Comparison of ENCODE assay signal across 21 cellular contexts in the genomic region with DNA sequence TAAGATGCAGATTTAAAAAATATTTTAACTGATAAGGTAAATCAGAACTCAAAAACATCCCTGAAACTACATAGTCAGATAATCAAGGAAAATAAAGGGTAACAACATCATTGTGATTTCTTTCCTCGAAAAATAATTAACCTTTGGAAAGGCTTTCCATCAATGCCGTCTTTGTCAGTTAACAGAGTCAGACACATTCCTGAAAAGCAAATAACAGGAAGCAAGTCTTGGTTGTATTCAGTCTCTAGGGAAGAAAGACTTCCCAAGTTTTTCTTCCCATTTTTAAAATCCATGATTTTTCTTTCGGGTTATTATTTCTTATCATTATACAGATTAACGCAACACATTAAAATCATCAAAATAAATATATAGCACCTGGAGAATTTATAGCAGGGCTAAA.
"Had no signal": no experiment of that assay in that cellular context is flagged by ENCODE, and none has a peak within 500 bp of the region (broad histone marks: within the 10 kb centered on the region; RNA-seq: fewer than 3 reads in every experiment).

No MANE protein-coding gene starts in this region.

- H3K4me1 Mint-ChIP-seq: naive thymus-derived CD8-positive, alpha-beta T cell; stimulated activated naive B cell treated with anti-CD40 and anti-IgM and Interleukin-4, amounts not matched to agents 10 μg/mL and 1 μg/mL and 100 μg/mL, for 72 hours; stimulated activated naive CD8-positive, alpha-beta T cell treated with anti-CD3 and anti-CD28 coated beads, Interleukin-15, amount 100 ng/mL, for 72 hours had no signal

- DNase-seq: colonic mucosa; dermis blood vessel endothelial cell; erythroblast; foreskin keratinocyte; head of caudate nucleus; kidney; mammary epithelial cell; mucosa of descending colon; naive thymus-derived CD8-positive, alpha-beta T cell; occipital lobe; pancreas; retina; spleen; stimulated activated CD4-positive, alpha-beta T cell treated with anti-CD3 and anti-CD28 coated beads, Interleukin-15, amount 100 ng/mL, for 24 hours; stimulated activated CD4-positive, alpha-beta T cell treated with anti-CD3 and anti-CD28 coated beads, Interleukin-1b, Interleukin-23, amount 100 ng/mL, for 48 hours; stimulated activated CD4-positive, alpha-beta T cell treated with anti-CD3 and anti-CD28 coated beads, Interleukin-4, amount 100 ng/mL, for 24 hours; stimulated activated naive B cell treated with anti-CD40 and anti-IgM and Interleukin-4, amounts not matched to agents 10 μg/mL and 1 μg/mL and 100 μg/mL, for 72 hours; stimulated activated naive CD8-positive, alpha-beta T cell treated with anti-CD3 and anti-CD28 coated beads, Interleukin-15, amount 100 ng/mL, for 72 hours; testis; transverse colon had no signal

- H3K9me3 Mint-ChIP-seq: neural progenitor cell; stimulated activated naive B cell treated with anti-CD40 and anti-IgM and Interleukin-4, amounts not matched to agents 10 μg/mL and 1 μg/mL and 100 μg/mL, for 72 hours had no signal

- H3K27ac Mint-ChIP-seq: naive thymus-derived CD8-positive, alpha-beta T cell; neural progenitor cell; stimulated activated naive B cell treated with anti-CD40 and anti-IgM and Interleukin-4, amounts not matched to agents 10 μg/mL and 1 μg/mL and 100 μg/mL, for 72 hours; stimulated activated naive CD8-positive, alpha-beta T cell treated with anti-CD3 and anti-CD28 coated beads, Interleukin-15, amount 100 ng/mL, for 72 hours had no signal

- H3K27me3 Mint-ChIP-seq: naive thymus-derived CD8-positive, alpha-beta T cell; stimulated activated naive B cell treated with anti-CD40 and anti-IgM and Interleukin-4, amounts not matched to agents 10 μg/mL and 1 μg/mL and 100 μg/mL, for 72 hours; stimulated activated naive CD8-positive, alpha-beta T cell treated with anti-CD3 and anti-CD28 coated beads, Interleukin-15, amount 100 ng/mL, for 72 hours had no signal

- H3K4me3 Mint-ChIP-seq: naive thymus-derived CD8-positive, alpha-beta T cell; neural progenitor cell; stimulated activated naive B cell treated with anti-CD40 and anti-IgM and Interleukin-4, amounts not matched to agents 10 μg/mL and 1 μg/mL and 100 μg/mL, for 72 hours; stimulated activated naive CD8-positive, alpha-beta T cell treated with anti-CD3 and anti-CD28 coated beads, Interleukin-15, amount 100 ng/mL, for 72 hours had no signal

- H3K36me3 Mint-ChIP-seq: naive thymus-derived CD8-positive, alpha-beta T cell; neural progenitor cell; stimulated activated naive B cell treated with anti-CD40 and anti-IgM and Interleukin-4, amounts not matched to agents 10 μg/mL and 1 μg/mL and 100 μg/mL, for 72 hours had no signal
